ENCODE assay signal across 11 cellular contexts in the genomic region with DNA sequence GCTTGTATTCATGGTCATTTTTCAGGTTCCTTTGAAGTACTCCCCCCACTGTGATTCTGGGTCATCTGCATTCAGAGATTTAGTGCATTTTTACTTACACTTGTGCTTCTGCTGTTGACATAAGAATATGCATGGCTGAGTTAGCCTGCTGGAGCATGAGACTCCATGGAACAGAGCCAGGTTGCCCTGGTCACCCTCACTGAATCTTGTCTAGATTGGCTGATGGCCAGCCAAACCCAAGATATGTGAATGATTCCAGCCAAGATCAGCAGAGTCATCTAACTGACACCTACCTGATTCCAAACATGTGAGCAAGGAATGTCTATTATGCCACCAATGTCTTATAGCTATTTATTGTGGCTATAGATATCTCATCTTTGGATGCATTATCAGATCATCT. TPM values are rescaled to one million over a fixed set of nuclear protein-coding genes. Genes with fewer than 3 reads are reported as not detected.
A peak's percentile ranks its signal among the peaks of the same experiment; 100 is the strongest.
DNase-seq lines count a peak whose midpoint lies in the region; ATAC-seq and TF ChIP-seq lines count a peak whose summit lies in the region.
"Had no signal": no experiment of that assay in that cellular context is flagged by ENCODE, and none has a peak within 500 bp of the region (broad histone marks: within the 10 kb centered on the region; RNA-seq: fewer than 3 reads in every experiment).

No MANE protein-coding gene starts in this region.

- H3K9me3 ChIP-seq in colonic mucosa: no peaks in the 10 kb centered on the region
- no peaks in the 10 kb centered on the region for H3K9me3 ChIP-seq in prostate gland
- H3K9me3 ChIP-seq in CD4-positive, alpha-beta T cell (ENCODE audit: control insufficient read depth, low read length): no peaks in the 10 kb centered on the region
- no peaks in the 10 kb centered on the region for H3K9me3 ChIP-seq in MM.1S (replicated peaks; ENCODE audit: insufficient read depth, low read length)
- H3K9me3 ChIP-seq: esophagus squamous epithelium, neutrophil had no signal

- no peak overlapping the region for H2AFZ ChIP-seq in MM.1S (ENCODE audit: low read length)

- H3K9ac ChIP-seq in colonic mucosa (ENCODE audit: low read depth in 2 of 2, low read length in 2 of 2) (no peak overlapping the region), MM.1S (ENCODE audit: low read length) (no peak overlapping the region)

- no peaks in the 10 kb centered on the region for H3K36me3 ChIP-seq in colonic mucosa
- H3K36me3 ChIP-seq in prostate gland: no peaks in the 10 kb centered on the region
- no peaks in the 10 kb centered on the region for H3K36me3 ChIP-seq in MM.1S (replicated peaks; ENCODE audit: insufficient read depth, low read length)
- H3K36me3 ChIP-seq: esophagus squamous epithelium, neutrophil had no signal

- H3K27ac Mint-ChIP-seq in CD4-positive, alpha-beta T cell: no peak overlapping the region
- H3K27ac Mint-ChIP-seq: stimulated activated naive CD8-positive, alpha-beta T cell treated with anti-CD3 and anti-CD28 coated beads, Interleukin-15, Interleukin-2, amounts not matched to agents 100 ng/mL and 50 ng/mL, for 24 hours had no signal

- CTCF ChIA-PET in CD4-positive, alpha-beta T cell (lab: Charles Lee): no interaction called here

- POLR2A ChIA-PET in CD4-positive, alpha-beta T cell (lab: Charles Lee): no interaction called here

- H3K4me3 ChIP-seq in colonic mucosa (no peak overlapping the region), prostate gland (no peak overlapping the region), MM.1S (ENCODE audit: low read length) (no peak overlapping the region)
- H3K4me3 ChIP-seq: esophagus squamous epithelium had no signal

- peaks cover 14% of the 10 kb centered on the region for H3K36me3 Mint-ChIP-seq in CD4-positive, alpha-beta T cell (ENCODE audit: low read depth)

- no peak for TF ChIP-seq POLR2A in prostate gland (IDR thresholded peaks at IDR 0.05)

- intact Hi-C loops in colonic mucosa (cut with DNase I) (no loop called here), prostate gland (cut with DNase I) (no loop called here)
- intact Hi-C loops in CD4-positive, alpha-beta T cell (cut with DNase I, micrococcal nuclease): loop anchor here in 1 of 2 experiments (5.0 kb wide), 1 partner anchor 39 kb away; no protein-coding TSS in a partner anchor

- H3K9me3 Mint-ChIP-seq in CD4-positive, alpha-beta T cell: no peaks in the 10 kb centered on the region

- no peaks in the 10 kb centered on the region for H3K27me3 ChIP-seq in colonic mucosa
- H3K27me3 ChIP-seq in prostate gland (replicated peaks; ENCODE audit: insufficient read depth): no peaks in the 10 kb centered on the region
- no peaks in the 10 kb centered on the region for H3K27me3 ChIP-seq in CD4-positive, alpha-beta T cell (ENCODE audit: control insufficient read depth, insufficient read depth, low read length)
- H3K27me3 ChIP-seq in MM.1S (replicated peaks; ENCODE audit: insufficient read depth, low read length): no peaks in the 10 kb centered on the region
- H3K27me3 ChIP-seq: esophagus squamous epithelium, neutrophil had no signal

- H3K27ac ChIP-seq in colonic mucosa: no peak overlapping the region
- no peak overlapping the region for H3K27ac ChIP-seq in prostate gland
- H3K27ac ChIP-seq in CD4-positive, alpha-beta T cell (ENCODE audit: low read depth, low read length): no peak overlapping the region
- no peak overlapping the region for H3K27ac ChIP-seq in MM.1S (ENCODE audit: low read length)
- H3K27ac ChIP-seq: neutrophil had no signal

- peak; percentile 81 for DNase-seq in EL
- peak; percentile 82 for DNase-seq in NCI-H345 (lab: John Stamatoyannopoulos, UW)
- peak; percentile 20 for DNase-seq in colonic mucosa
- DNase-seq in prostate gland (ENCODE audit: low spot score): peak; percentile 31
- no peak for DNase-seq in CD4-positive, alpha-beta T cell
- DNase-seq in MM.1S: no peak
- DNase-seq: esophagus squamous epithelium had no signal

- no peaks in the 10 kb centered on the region for H3K4me1 ChIP-seq in colonic mucosa
- no peaks in the 10 kb centered on the region for H3K4me1 ChIP-seq in prostate gland (replicated peaks)
- H3K4me1 ChIP-seq in MM.1S (ENCODE audit: low read length): no peaks in the 10 kb centered on the region

- H4K20me1 ChIP-seq in MM.1S (ENCODE audit: insufficient read depth, low read length): no peaks in the 10 kb centered on the region

- H3K27me3 Mint-ChIP-seq in CD4-positive, alpha-beta T cell: no peaks in the 10 kb centered on the region
- H3K27me3 Mint-ChIP-seq: stimulated activated naive CD8-positive, alpha-beta T cell treated with anti-CD3 and anti-CD28 coated beads, Interleukin-15, Interleukin-2, amounts not matched to agents 100 ng/mL and 50 ng/mL, for 24 hours had no signal

- H3K4me1 Mint-ChIP-seq in CD4-positive, alpha-beta T cell (ENCODE audit: low read depth): peaks cover 6% of the 10 kb centered on the region

- H3K4me3 Mint-ChIP-seq in CD4-positive, alpha-beta T cell: no peak overlapping the region
- H3K4me3 Mint-ChIP-seq: stimulated activated naive CD8-positive, alpha-beta T cell treated with anti-CD3 and anti-CD28 coated beads, Interleukin-15, Interleukin-2, amounts not matched to agents 100 ng/mL and 50 ng/mL, for 24 hours had no signal

- H3K79me2 ChIP-seq in MM.1S (ENCODE audit: low read length): no peaks in the 10 kb centered on the region

- TF ChIP-seq CTCF in colonic mucosa (IDR thresholded peaks at IDR 0.05) (no peak), prostate gland (IDR thresholded peaks at IDR 0.05) (no peak), MM.1S (IDR thresholded peaks at IDR 0.05; ENCODE audit: low read length) (no peak)
- TF ChIP-seq CTCF in CD4-positive, alpha-beta T cell (IDR thresholded peaks at IDR 0.05): no peak

- H3F3A ChIP-seq in MM.1S (ENCODE audit: insufficient read depth, low read length): no peaks in the 10 kb centered on the region

- H3K4me2 ChIP-seq in MM.1S (ENCODE audit: low read depth, low read length): no peak overlapping the region

- no peaks in the 10 kb centered on the region for H3K9me2 ChIP-seq in MM.1S (replicated peaks; ENCODE audit: insufficient read depth, low read length)

- ATAC-seq in GM18873 (IDR thresholded peaks at IDR 0.05; ENCODE audit: low FRiP score, unreplicated experiment) (no peak), HG02885 (IDR thresholded peaks at IDR 0.05; ENCODE audit: poor library complexity, unreplicated experiment) (no peak)
- ATAC-seq in CD4-positive, alpha-beta T cell (ENCODE audit: poor library complexity): no peak

RNA-seq across cellular contexts. Expression of a gene that starts 25.1 kb away (rescaled TPM):
- total RNA-seq in colonic mucosa: 10 to 100 TPM; 18.4 to 18.7 TPM
- 10 to 100 TPM; 16.6 to 21.1 TPM for total RNA-seq in prostate gland
- 10 to 100 TPM; 10.1 to 10.2 TPM for total RNA-seq in CD4-positive, alpha-beta T cell

RNA-seq across cellular contexts. Expression of a gene that starts 25.3 kb away (rescaled TPM):
- total RNA-seq in colonic mucosa (1 to 10 TPM; 1.0 to 2.3 TPM), prostate gland (10 to 100 TPM in 1 of 2 donors, 1 to 10 TPM in 1; 8.3 to 12.9 TPM)
- 1 to 10 TPM; 3.0 to 4.4 TPM for total RNA-seq in CD4-positive, alpha-beta T cell

Comparison
In these comparisons a context has a peak if more than half of its experiments do, and no peak if none do; other contexts are left out.
1. DNase-seq: peak in EL (single experiment), NCI-H345 (single experiment), colonic mucosa (single experiment) and prostate gland (single experiment); none in CD4-positive, alpha-beta T cell (0 of 10) and MM.1S (single experiment).